ENCODE assay signal across 26 cellular contexts in genomic region chr4:168335621-168336020, GRCh38. TPM values are rescaled to one million over a fixed set of nuclear protein-coding genes. Genes with fewer than 3 reads are reported as not detected.
DNase-seq lines count a peak whose midpoint lies in the region; ATAC-seq and TF ChIP-seq lines count a peak whose summit lies in the region.
"Had no signal": no experiment of that assay in that cellular context is flagged by ENCODE, and none has a peak within 500 bp of the region (broad histone marks: within the 10 kb centered on the region; RNA-seq: fewer than 3 reads in every experiment).

No MANE protein-coding gene starts in this region.

- DNase-seq in NCI-H2107 treated with DMSO at 0.1 percent for 48 hours (lab: John Stamatoyannopoulos, UW; ENCODE audit: unreplicated experiment) (peak; percentile 3), NCI-H2107 (lab: John Stamatoyannopoulos, UW) (no peak), fibroblast of pulmonary artery (ENCODE audit: low read depth) (peak; percentile 13), psoas muscle (no peak), colonic mucosa (no peak), GM20000 (ENCODE audit: low spot score) (no peak)
- DNase-seq: 8988T; activated CD4-positive, alpha-beta T cell treated with anti-CD3 and anti-CD28 coated beads, Interleukin-2, amount 50 U/mL, for 48 hours; activated CD4-positive, CD25-positive, alpha-beta regulatory T cell; activated CD8-positive, alpha-beta memory T cell treated with anti-CD3 and anti-CD28 coated beads, Interleukin-2, amount 50 U/mL, for 4 hours; effector CD8-positive, alpha-beta T cell; GF-D8; naive thymus-derived CD4-positive, alpha-beta T cell; NCI-H146; NCI-H2227 treated with DMSO at 0.1 percent for 48 hours; nucleus accumbens; SHP77; stimulated activated CD4-positive, alpha-beta T cell treated with anti-CD3 and anti-CD28 coated beads, Interleukin-2, amount 100 ng/mL, for 48 hours had no signal

- H3K27me3 ChIP-seq in psoas muscle (ENCODE audit: insufficient read depth in 3 of 3, low read length in 2 of 3) (no peaks in the 10 kb centered on the region), colonic mucosa (no peaks in the 10 kb centered on the region)
- H3K27me3 ChIP-seq: ascending aorta, suprapubic skin had no signal

- H3K36me3 ChIP-seq in psoas muscle (ENCODE audit: insufficient read depth in 1 of 2, low read depth in 1 of 2): no peaks in the 10 kb centered on the region
- H3K36me3 ChIP-seq in colonic mucosa: no peaks in the 10 kb centered on the region
- H3K36me3 ChIP-seq: ascending aorta, suprapubic skin had no signal

- H3K27ac ChIP-seq in psoas muscle (peak overlapping the region; percentile 77), colonic mucosa (no peak overlapping the region)
- H3K27ac ChIP-seq: ascending aorta, KMS-11, suprapubic skin had no signal

- TF ChIP-seq CTCF in fibroblast of pulmonary artery (IDR thresholded peaks at IDR 0.05; ENCODE audit: low read length, missing control alignments): no peak
- no peak for TF ChIP-seq CTCF in psoas muscle (IDR thresholded peaks at IDR 0.05)
- TF ChIP-seq CTCF in colonic mucosa (IDR thresholded peaks at IDR 0.05): no peak
- TF ChIP-seq CTCF in GM20000 (IDR thresholded peaks at IDR 0.05; ENCODE audit: extremely low read depth, missing control alignments): no peak

- H3K4me1 ChIP-seq in psoas muscle: peaks cover 5% of the 10 kb centered on the region
- H3K4me1 ChIP-seq in colonic mucosa: no peaks in the 10 kb centered on the region
- H3K4me1 ChIP-seq: ascending aorta, suprapubic skin had no signal

- ATAC-seq in SK-N-SH treated with all-trans-retinoic acid at 6 μM for 48 hours (peak; percentile 86), psoas muscle (peak; percentile 94 to 99 (median 98)), GM21381 (IDR thresholded peaks at IDR 0.05; ENCODE audit: unreplicated experiment) (no peak)
- ATAC-seq: activated naive CD4-positive, alpha-beta T cell treated with anti-CD3 and anti-CD28 coated beads, Interleukin-2, amount 50 U/mL, for 72 hours; activated T-helper 17 cell treated with anti-CD3 and anti-CD28 coated beads, Interleukin-2, amount 50 U/mL, for 72 hours; naive thymus-derived CD4-positive, alpha-beta T cell; stimulated activated effector memory CD8-positive, alpha-beta T cell treated with anti-CD3 and anti-CD28 coated beads, Interleukin-12 subunit alpha, Interleukin-12 subunit beta, amount 100 ng/mL, for 72 hours had no signal

- intact Hi-C loops in psoas muscle (cut with DNase I) (loop anchor here in 1 of 2 donors (10.0 kb wide), 1 partner anchor 151 kb away; no protein-coding TSS in a partner anchor), colonic mucosa (cut with DNase I) (no loop called here)

- H3K9me3 ChIP-seq in psoas muscle: no peaks in the 10 kb centered on the region
- H3K9me3 ChIP-seq in colonic mucosa: no peaks in the 10 kb centered on the region
- H3K9me3 ChIP-seq: ascending aorta, suprapubic skin had no signal

- no peak overlapping the region for H3K9ac ChIP-seq in colonic mucosa (ENCODE audit: low read depth in 2 of 2, low read length in 2 of 2)
- H3K9ac ChIP-seq: KMS-11 had no signal

- H3K4me3 ChIP-seq in fibroblast of pulmonary artery (replicated peaks; ENCODE audit: low read depth, low read length) (no peak overlapping the region), psoas muscle (no peak overlapping the region), colonic mucosa (no peak overlapping the region)
- H3K4me3 ChIP-seq: ascending aorta, suprapubic skin had no signal

TF ChIP-seq in SK-N-SH treated with all-trans-retinoic acid at 6 μM for 48 hours, 23 proteins besides CTCF, POLR2A, EP300 and RAD21 (continues in another document):
- no peak for TF ChIP-seq CSRNP3 (CRISPR knock-in tag; IDR thresholded peaks at IDR 0.05)
- no peak for TF ChIP-seq TOX (CRISPR knock-in tag; IDR thresholded peaks at IDR 0.05; ENCODE audit: borderline replicate concordance)
- no peak for TF ChIP-seq ESRRG (CRISPR knock-in tag; IDR thresholded peaks at IDR 0.05)
- no peak for TF ChIP-seq ZC3H10 (CRISPR knock-in tag; IDR thresholded peaks at IDR 0.05)
- TF ChIP-seq GLIS3 (CRISPR knock-in tag; IDR thresholded peaks at IDR 0.05): no peak
- no peak for TF ChIP-seq RARB (CRISPR knock-in tag; IDR thresholded peaks at IDR 0.05)
- no peak for TF ChIP-seq ZFP3 (CRISPR knock-in tag; IDR thresholded peaks at IDR 0.05)
- no peak for TF ChIP-seq CREB5 (CRISPR knock-in tag; IDR thresholded peaks at IDR 0.05; ENCODE audit: low read depth)
- no peak for TF ChIP-seq ISL1 (CRISPR knock-in tag; IDR thresholded peaks at IDR 0.05)
- no peak for TF ChIP-seq CSDC2 (CRISPR knock-in tag; IDR thresholded peaks at IDR 0.05)
- no peak for TF ChIP-seq POU6F1 (CRISPR knock-in tag; IDR thresholded peaks at IDR 0.05; ENCODE audit: borderline replicate concordance, low read depth)
- no peak for TF ChIP-seq TSHZ2 (CRISPR knock-in tag; IDR thresholded peaks at IDR 0.05)
- no peak for TF ChIP-seq TCF4 (CRISPR knock-in tag; IDR thresholded peaks at IDR 0.05; ENCODE audit: borderline replicate concordance)

RNA-seq across cellular contexts. Expression of gene DDX60, which starts 17.1 kb away (rescaled TPM):
- 1 to 10 TPM; 1.4 to 3.6 (median 2.7) TPM for total RNA-seq in psoas muscle
- 1 to 10 TPM; 1.7 to 2.1 (median 1.8) TPM for polyA plus RNA-seq in psoas muscle
- 10 to 100 TPM; 22.6 to 67.2 TPM for total RNA-seq in colonic mucosa

Comparison
In these comparisons a context has a peak if more than half of its experiments do, and no peak if none do; other contexts are left out.
1. DNase-seq: peak in NCI-H2107 treated with DMSO at 0.1 percent for 48 hours (single experiment) and fibroblast of pulmonary artery (single experiment); none in NCI-H2107 (single experiment), psoas muscle (0 of 2), colonic mucosa (single experiment) and GM20000 (single experiment).
2. RNA of gene DDX60, which starts 17.1 kb away (total RNA-seq): 22.6 to 67.2 TPM in colonic mucosa; 1.4 to 3.6 TPM in psoas muscle; every median in the first group is over 4 times any median in the second.